In genomic region chr19:51777570-51778460, GRCh38 we compare ENCODE assay signal across 9 cellular contexts. TPM values are rescaled to one million over a fixed set of nuclear protein-coding genes. Genes with fewer than 3 reads are reported as not detected.
A peak's percentile ranks its signal among the peaks of the same experiment; 100 is the strongest.
DNase-seq lines count a peak whose midpoint lies in the region; ATAC-seq and TF ChIP-seq lines count a peak whose summit lies in the region.
"Had no signal": no experiment of that assay in that cellular context is flagged by ENCODE, and none has a peak within 500 bp of the region (broad histone marks: within the 10 kb centered on the region; RNA-seq: fewer than 3 reads in every experiment).

No MANE protein-coding gene starts in this region.

- H2AK9ac ChIP-seq in IMR-90 (replicated peaks; ENCODE audit: low read depth, low read length, poor library complexity), result no peak overlapping the region

- no peak for TF ChIP-seq EP300 in gastroesophageal sphincter (IDR thresholded peaks at IDR 0.05)

- peaks cover 0 to 2% of the 10 kb centered on the region in 2 donors for H3K9me3 Mint-ChIP-seq in activated T-cell treated with anti-CD3 and anti-CD28 coated beads, Interleukin-2, amount 50 U/mL, for 72 hours

- H3K27me3 Mint-ChIP-seq in activated T-cell treated with anti-CD3 and anti-CD28 coated beads, Interleukin-2, amount 50 U/mL, for 72 hours (ENCODE audit: low read depth), result peaks cover 84% of the 10 kb centered on the region

- H2AK5ac ChIP-seq in IMR-90 (ENCODE audit: low read depth, low read length), result no peak overlapping the region

- H2BK20ac ChIP-seq in IMR-90 (ENCODE audit: low read depth, low read length), result no peak overlapping the region

- no peak overlapping the region for H3K4me3 ChIP-seq in IMR-90 (ENCODE audit: insufficient read depth, low read depth, low read length)
- H3K4me3 ChIP-seq in gastroesophageal sphincter, result no peak overlapping the region
- H3K4me3 ChIP-seq in neutrophil (ENCODE audit: low read depth in 1 of 2, low read length in 1 of 2), result peak overlapping the region; percentile 12 to 37
- H3K4me3 ChIP-seq in uterus, result no peak overlapping the region

- H3K4me1 ChIP-seq in IMR-90 (ENCODE audit: control insufficient read depth, insufficient read depth, low read length) (no peaks in the 10 kb centered on the region), gastroesophageal sphincter (peaks cover 0 to 8% (median 0%) of the 10 kb centered on the region in 3 donors), neutrophil (ENCODE audit: control insufficient read depth in 1 of 2, insufficient read depth in 1 of 2, low read depth in 1 of 2, low read length in 1 of 2) (peaks cover 74 to 93% of the 10 kb centered on the region in 2 experiments), uterus (no peaks in the 10 kb centered on the region)

- CTCF ChIA-PET in IMR-90 (lab: Yijun Ruan, JAX), result interaction anchor here (0.6 to 1.7 kb wide), 13 partner anchors 8 to 440 kb away, joined by 3 to 6 read pairs (median 4); no protein-coding TSS in a partner anchor

- peak; percentile 82 for TF ChIP-seq CTCF in IMR-90 (conservative IDR thresholded peaks at IDR 0.05; ENCODE audit: low read depth, low read length)
- TF ChIP-seq CTCF in gastroesophageal sphincter (IDR thresholded peaks at IDR 0.05), result peak; percentile 55 to 81 (median 70)
- TF ChIP-seq CTCF in neutrophil (IDR thresholded peaks at IDR 0.05), result peak; percentile 91
- TF ChIP-seq CTCF in uterus (IDR thresholded peaks at IDR 0.05), result peak; percentile 55 to 75 (median 70)

- no peak overlapping the region for H2BK5ac ChIP-seq in IMR-90 (ENCODE audit: low read depth, low read length, poor library complexity, severe bottlenecking)

- peak overlapping the region; percentile 38; the same call in 1 of the 2 replicates for H3K4me2 ChIP-seq in IMR-90 (ENCODE audit: low read depth, low read length)

- no peak overlapping the region for H2BK15ac ChIP-seq in IMR-90 (ENCODE audit: low read depth, low read length)

- H4K91ac ChIP-seq in IMR-90 (ENCODE audit: insufficient read depth, low read depth, low read length), result no peak overlapping the region

- in situ Hi-C loops in IMR-90 (cut with MboI; ENCODE audit: low sequenced_read_pairs), result loop anchor here (10.0 kb wide), 1 partner anchor 113 kb away; no protein-coding TSS in a partner anchor

- H3K36me3 ChIP-seq in IMR-90 (ENCODE audit: control insufficient read depth, insufficient read depth, low read length) (no peaks in the 10 kb centered on the region), gastroesophageal sphincter (no peaks in the 10 kb centered on the region), neutrophil (no peaks in the 10 kb centered on the region), uterus (no peaks in the 10 kb centered on the region)

- no peak overlapping the region for H3K18ac ChIP-seq in IMR-90 (ENCODE audit: low read depth, low read length)

- DNase-seq in DMS 273 (lab: John Stamatoyannopoulos, UW; ENCODE audit: unreplicated experiment), result peak; percentile 78
- DNase-seq in IMR-90, result peak; percentile 80
- DNase-seq in OCI-M1 (lab: John Stamatoyannopoulos, UW), result peak; percentile 97
- peak; percentile 44 to 55 for DNase-seq in activated T-cell treated with anti-CD3 and anti-CD28 coated beads, Interleukin-2, amount 50 U/mL, for 72 hours
- peak; percentile 63 to 66 for DNase-seq in uterus

- dilution Hi-C loops in IMR-90 (cut with HindIII; ENCODE audit: low sequenced_read_pairs, unreplicated experiment), result no loop called here

- TF ChIP-seq POLR2A in IMR-90 (IDR thresholded peaks at IDR 0.05; ENCODE audit: low read depth, low read length) (no peak), gastroesophageal sphincter (IDR thresholded peaks at IDR 0.05) (no peak), uterus (IDR thresholded peaks at IDR 0.05) (no peak)

- H3K9me3 ChIP-seq in IMR-90 (ENCODE audit: control insufficient read depth, insufficient read depth, low read length), result no peaks in the 10 kb centered on the region
- H3K9me3 ChIP-seq in gastroesophageal sphincter, result no peaks in the 10 kb centered on the region
- peaks cover 4% of the 10 kb centered on the region for H3K9me3 ChIP-seq in neutrophil
- no peaks in the 10 kb centered on the region for H3K9me3 ChIP-seq in uterus

- H3K27ac ChIP-seq in IMR-90 (ENCODE audit: insufficient read depth, low read length) (no peak overlapping the region), gastroesophageal sphincter (no peak overlapping the region), neutrophil (peak overlapping the region; percentile 99), uterus (no peak overlapping the region)

- H3K4me1 Mint-ChIP-seq in activated T-cell treated with anti-CD3 and anti-CD28 coated beads, Interleukin-2, amount 50 U/mL, for 72 hours (ENCODE audit: low read depth), result peaks cover 6% of the 10 kb centered on the region

- no peak overlapping the region for H4K5ac ChIP-seq in IMR-90 (ENCODE audit: low read depth, low read length)

- peak; percentile 79 for TF ChIP-seq RAD21 in IMR-90 (IDR thresholded peaks at IDR 0.05; ENCODE audit: low read length)

- no peak overlapping the region for H3K27ac Mint-ChIP-seq in activated T-cell treated with anti-CD3 and anti-CD28 coated beads, Interleukin-2, amount 50 U/mL, for 72 hours

- H3K27me3 ChIP-seq in IMR-90 (ENCODE audit: control insufficient read depth, insufficient read depth, low read length) (peaks cover 2% of the 10 kb centered on the region; the same call in 1 of the 2 replicates), gastroesophageal sphincter (peaks cover 70% of the 10 kb centered on the region), neutrophil (no peaks in the 10 kb centered on the region), uterus (peaks cover 0 to 4% of the 10 kb centered on the region in 2 donors)

- no peak overlapping the region for H3K23ac ChIP-seq in IMR-90 (ENCODE audit: low read depth, low read length)

- H3K9me1 ChIP-seq in IMR-90 (ENCODE audit: insufficient read depth, low read length), result no peaks in the 10 kb centered on the region

- no TSS peak for BruUV-seq in IMR-90 (replicated peaks; lab: Mats Ljungman, UMichigan)

- H4K8ac ChIP-seq in IMR-90 (ENCODE audit: low read depth in 2 of 2, low read length in 2 of 2), result no peak overlapping the region

- intact Hi-C loops in IMR-90 (cut with micrococcal nuclease) (loop anchor here (1.0 to 5.0 kb wide), 5 partner anchors 113 to 441 kb away; no protein-coding TSS in a partner anchor), uterus (cut with DNase I; ENCODE audit: low total_unique reads) (no loop called here)

- ATAC-seq in IMR-90 (ENCODE audit: low read depth), result peak; percentile 99
- ATAC-seq in activated T-cell treated with anti-CD3 and anti-CD28 coated beads, Interleukin-2, amount 50 U/mL, for 72 hours (replicated peaks in 1 of 2), result peak; percentile 61 to 67
- ATAC-seq in gastroesophageal sphincter, result peak; percentile 87
- ATAC-seq in HG03135 (IDR thresholded peaks at IDR 0.05; ENCODE audit: unreplicated experiment), result no peak

- POLR2A ChIA-PET in IMR-90 (lab: Charles Lee; ENCODE audit: unreplicated experiment), result no interaction called here

- no peak overlapping the region for H2BK120ac ChIP-seq in IMR-90 (ENCODE audit: low read depth, low read length)

- H3K9ac ChIP-seq in IMR-90 (ENCODE audit: low read depth, low read length), result no peak overlapping the region

- no peak overlapping the region for H3K14ac ChIP-seq in IMR-90 (replicated peaks; ENCODE audit: low read depth, low read length)

- H3K56ac ChIP-seq in IMR-90 (ENCODE audit: extremely low read depth, insufficient read depth, low read length), result no peak overlapping the region

- no peaks in the 10 kb centered on the region for H4K20me1 ChIP-seq in IMR-90 (ENCODE audit: insufficient read depth, low read length)

- H3K4me3 Mint-ChIP-seq in activated T-cell treated with anti-CD3 and anti-CD28 coated beads, Interleukin-2, amount 50 U/mL, for 72 hours, result no peak overlapping the region

- no peaks in the 10 kb centered on the region for H3K79me1 ChIP-seq in IMR-90 (ENCODE audit: low read depth in 1 of 2, low read length in 2 of 2)

- no peak overlapping the region for H3K4ac ChIP-seq in IMR-90 (ENCODE audit: low read depth, low read length)

- H3K36me3 Mint-ChIP-seq in activated T-cell treated with anti-CD3 and anti-CD28 coated beads, Interleukin-2, amount 50 U/mL, for 72 hours (ENCODE audit: insufficient read depth in 2 of 2), result peaks cover 1 to 2% of the 10 kb centered on the region in 2 donors

- H2AFZ ChIP-seq in IMR-90 (replicated peaks; ENCODE audit: low read length, poor library complexity), result no peak overlapping the region

- WGBS in IMR-90 (ENCODE audit: extremely low coverage in 2 of 2, insufficient read length in 1 of 2), 2 experiments, result 28% methylated on average over 3 of the region's 23 CpGs; no CpG with 5 or more reads in 1 of the 2 experiments
- WGBS in gastroesophageal sphincter (ENCODE audit: low coverage in 1 of 2), 2 donors, result 16 to 23% methylated on average over 15 to 21 of the region's 23 CpGs

RNA-seq across cellular contexts. Expression of gene FPR2, which starts 16.8 kb away (rescaled TPM):
- total RNA-seq in IMR-90 (2012; rRNA removed) (not detected in 2 replicates), gastroesophageal sphincter (1 to 10 TPM in 2 of 4 donors, not detected in 2; 1.8 to 2.2 TPM), uterus (under 1 TPM in 2 of 4 donors, not detected in 2; 0.58 to 0.76 TPM)
- not detected in 2 replicates for polyA plus RNA-seq in IMR-90 (2012; rRNA removed)
- polyA plus RNA-seq in IMR-90 (2012; cell fraction: cytosol; rRNA removed), result not detected in 2 replicates
- polyA plus RNA-seq in IMR-90 (2012; cell fraction: nucleus; rRNA removed; ENCODE audit: low replicate concordance), result not detected in 2 replicates
- not detected for total RNA-seq in activated T-cell treated with anti-CD3 and anti-CD28 coated beads, Interleukin-2, amount 50 U/mL, for 72 hours
- total RNA-seq: T-helper 2 cell treated with Interferon-gamma antibody and Interleukin-4, amounts not matched to agents 100 ng/mL and 5 ng/mL, for 36 hours had no signal

RNA-seq across cellular contexts. Expression of gene FPR3, which starts 17.1 kb away (rescaled TPM):
- total RNA-seq in IMR-90 (2012; rRNA removed), result not detected in 2 replicates
- polyA plus RNA-seq in IMR-90 (2012; rRNA removed), result not detected in 2 replicates
- polyA plus RNA-seq in IMR-90 (2012; cell fraction: cytosol; rRNA removed), result not detected in 2 replicates
- polyA plus RNA-seq in IMR-90 (2012; cell fraction: nucleus; rRNA removed; ENCODE audit: low replicate concordance), result not detected in 2 replicates
- total RNA-seq in activated T-cell treated with anti-CD3 and anti-CD28 coated beads, Interleukin-2, amount 50 U/mL, for 72 hours, result not detected
- 10 to 100 TPM in 1 of 4 donors, 1 to 10 TPM in 3; 1.9 to 16.2 (median 6.0) TPM for total RNA-seq in gastroesophageal sphincter
- 1 to 10 TPM in 3 of 4 donors, not detected in 1; 1.2 to 5.6 (median 1.8) TPM for total RNA-seq in uterus
- total RNA-seq: T-helper 2 cell treated with Interferon-gamma antibody and Interleukin-4, amounts not matched to agents 100 ng/mL and 5 ng/mL, for 36 hours had no signal

RNA-seq across cellular contexts. Expression of gene FPR1, which starts 26.1 kb away (rescaled TPM):
- total RNA-seq in IMR-90 (2012; rRNA removed), result not detected in 2 replicates
- polyA plus RNA-seq in IMR-90 (2012; rRNA removed), result not detected in 2 replicates
- not detected in 2 replicates for polyA plus RNA-seq in IMR-90 (2012; cell fraction: cytosol; rRNA removed)
- not detected in 2 replicates for polyA plus RNA-seq in IMR-90 (2012; cell fraction: nucleus; rRNA removed; ENCODE audit: low replicate concordance)
- total RNA-seq in activated T-cell treated with anti-CD3 and anti-CD28 coated beads, Interleukin-2, amount 50 U/mL, for 72 hours, result not detected
- 10 to 100 TPM in 2 of 4 donors, 1 to 10 TPM in 1, under 1 TPM in 1; 0.93 to 19.8 (median 9.2) TPM for total RNA-seq in gastroesophageal sphincter
- total RNA-seq in uterus, result 10 to 100 TPM in 1 of 4 donors, 1 to 10 TPM in 2, under 1 TPM in 1; 0.51 to 58.2 (median 2.1) TPM
- total RNA-seq: T-helper 2 cell treated with Interferon-gamma antibody and Interleukin-4, amounts not matched to agents 100 ng/mL and 5 ng/mL, for 36 hours had no signal

RNA-seq across cellular contexts. Expression of gene HAS1, which starts 54.0 kb away (rescaled TPM):
- not detected in 2 replicates for total RNA-seq in IMR-90 (2012; rRNA removed)
- not detected in 2 replicates for polyA plus RNA-seq in IMR-90 (2012; rRNA removed)
- not detected in 2 replicates for polyA plus RNA-seq in IMR-90 (2012; cell fraction: cytosol; rRNA removed)
- polyA plus RNA-seq in IMR-90 (2012; cell fraction: nucleus; rRNA removed; ENCODE audit: low replicate concordance), result not detected in 2 replicates
- total RNA-seq in activated T-cell treated with anti-CD3 and anti-CD28 coated beads, Interleukin-2, amount 50 U/mL, for 72 hours, result not detected
- total RNA-seq in gastroesophageal sphincter, result 10 to 100 TPM in 1 of 4 donors, 1 to 10 TPM in 1, under 1 TPM in 1, not detected in 1; 0.23 to 15.2 (median 2.2) TPM
- 1 to 10 TPM in 1 of 4 donors, under 1 TPM in 3; 0.29 to 2.0 (median 0.70) TPM for total RNA-seq in uterus
- total RNA-seq: T-helper 2 cell treated with Interferon-gamma antibody and Interleukin-4, amounts not matched to agents 100 ng/mL and 5 ng/mL, for 36 hours had no signal

Comparison
In these comparisons a context has a peak if more than half of its experiments do, and no peak if none do; other contexts are left out.
1. H3K4me3 ChIP-seq: peak in neutrophil (2 of 2); none in IMR-90 (single experiment), gastroesophageal sphincter (0 of 2) and uterus (0 of 2).
2. Peak in every context shown above with its lines, with median percentiles within 50 percentile points of each other: DNase-seq and CTCF ChIP-seq.